In the genomic region with DNA sequence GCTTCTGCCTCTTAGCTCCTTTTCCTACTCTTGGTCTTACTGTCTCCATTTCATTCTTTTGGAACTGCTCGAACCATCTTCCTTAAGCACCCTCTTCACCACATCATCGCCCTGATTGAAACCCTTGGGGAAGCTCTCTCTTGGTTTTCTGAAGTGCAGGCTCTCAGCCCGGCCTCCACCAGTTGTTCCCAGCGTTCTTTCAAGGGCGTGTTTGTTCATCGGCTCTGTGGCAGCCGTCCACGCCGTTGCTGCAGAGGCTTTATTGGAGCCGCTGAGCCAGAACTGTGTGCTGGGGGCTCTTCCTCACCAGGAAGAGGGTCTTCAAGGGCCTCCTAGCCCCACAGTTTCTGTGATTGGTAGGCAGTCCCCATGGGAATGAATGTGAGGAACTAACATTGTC, we compare ENCODE assay signal across 24 cellular contexts.
"Had no signal": no experiment of that assay in that cellular context is flagged by ENCODE, and none has a peak within 500 bp of the region (broad histone marks: within the 10 kb centered on the region; RNA-seq: fewer than 3 reads in every experiment).

No MANE protein-coding gene starts in this region.

- H3K27me3 ChIP-seq: dorsolateral prefrontal cortex, hepatocyte, pancreas, right lobe of liver, spleen, stomach had no signal

- H3K27ac ChIP-seq: dorsolateral prefrontal cortex, hepatocyte, pancreas, psoas muscle, right lobe of liver, spleen, stomach, thoracic aorta had no signal

- H3K4me3 ChIP-seq: dorsolateral prefrontal cortex, hepatocyte, lung, pancreas, psoas muscle, right lobe of liver, spleen, stomach, thoracic aorta had no signal

- H2AFZ ChIP-seq: hepatocyte had no signal

- H3K9me3 ChIP-seq: pancreas, psoas muscle, right lobe of liver, spleen, stomach, thoracic aorta had no signal

- H3K4me1 ChIP-seq: psoas muscle, right lobe of liver had no signal

- DNase-seq: cortex of kidney; dorsolateral prefrontal cortex; effector CD8-positive, alpha-beta T cell; foreskin melanocyte; kidney; left cardiac atrium; left ventricle myocardium superior; mesendoderm; naive B cell; pancreas; psoas muscle; retina; right lobe of liver; spleen; stimulated activated CD4-positive, alpha-beta T cell treated with anti-CD3 and anti-CD28 coated beads, Interleukin-15, amount 100 ng/mL, for 24 hours; stimulated activated CD4-positive, alpha-beta T cell treated with anti-CD3 and anti-CD28 coated beads, Interleukin-1b, Interleukin-23, amount 100 ng/mL, for 48 hours; stimulated activated CD4-positive, alpha-beta T cell treated with anti-CD3 and anti-CD28 coated beads, Interleukin-4, amount 100 ng/mL, for 24 hours; stimulated activated naive CD4-positive, alpha-beta T cell; stomach; substantia nigra; trophoblast cell had no signal

- ATAC-seq: left cardiac atrium, left ventricle myocardium superior, pancreas, psoas muscle, right lobe of liver had no signal

- H3K4me2 ChIP-seq: hepatocyte had no signal

- H3K36me3 ChIP-seq: pancreas had no signal
